Comparison of ENCODE assay signal across 16 cellular contexts in the genomic region with DNA sequence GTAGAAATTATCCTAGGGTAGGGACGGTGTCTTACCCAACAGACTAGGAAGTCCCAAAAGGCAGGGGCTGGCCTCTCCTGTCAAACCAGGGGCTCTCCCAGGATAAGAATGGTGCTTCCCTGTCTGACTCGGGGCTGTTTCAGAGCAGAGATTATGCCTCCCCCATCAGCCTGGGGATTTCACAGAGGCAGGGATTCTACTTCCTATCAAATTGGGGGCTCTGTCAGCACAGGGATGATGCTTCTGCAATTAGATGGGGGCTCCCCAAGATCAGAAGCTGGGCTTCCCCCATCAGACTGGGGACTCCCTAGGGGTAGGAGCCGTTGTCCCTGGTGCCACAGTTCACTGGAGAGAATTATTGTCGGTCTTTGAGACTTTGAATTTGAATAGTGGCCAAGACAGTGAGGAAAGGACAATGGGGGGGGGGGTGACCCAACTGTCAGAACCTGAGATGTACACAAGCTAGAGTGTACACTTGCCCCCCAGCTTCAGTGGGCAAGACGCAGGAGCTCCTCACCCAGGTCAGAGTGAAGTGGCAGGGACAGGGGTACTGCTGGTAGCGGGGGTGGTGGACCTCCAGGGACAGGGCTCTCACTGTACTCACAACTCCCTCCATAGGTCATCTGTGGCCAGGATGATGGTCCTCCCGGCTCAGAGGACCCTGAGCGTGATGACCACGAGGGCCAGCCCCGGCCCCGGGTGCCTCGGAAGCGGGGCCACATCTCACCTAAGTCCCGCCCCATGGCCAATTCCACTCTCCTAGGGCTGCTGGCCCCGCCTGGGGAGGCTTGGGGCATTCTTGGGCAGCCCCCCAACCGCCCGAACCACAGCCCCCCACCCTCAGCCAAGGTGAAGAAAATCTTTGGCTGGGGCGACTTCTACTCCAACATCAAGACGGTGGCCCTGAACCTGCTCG. TPM values are rescaled to one million over a fixed set of nuclear protein-coding genes. Genes with fewer than 3 reads are reported as not detected.
DNase-seq lines count a peak whose midpoint lies in the region; ATAC-seq, FAIRE-seq and TF ChIP-seq lines count a peak whose summit lies in the region.
"Had no signal": no experiment of that assay in that cellular context is flagged by ENCODE, and none has a peak within 500 bp of the region (broad histone marks: within the 10 kb centered on the region; RNA-seq: fewer than 3 reads in every experiment).

No MANE protein-coding gene starts in this region.

- no TSS peak for BruUV-seq in Caco-2 (replicated peaks; lab: Mats Ljungman, UMichigan)

- no peaks in the 10 kb centered on the region; the same call in 1 of the 2 replicates for H3K27me3 ChIP-seq in Caco-2 (replicated peaks; ENCODE audit: control insufficient read depth, insufficient read depth, low read length)

- peak; percentile 65 for FAIRE-seq in HTR-8/SVneo (lab: Jason Lieb, UNC)

- intact Hi-C loops in Caco-2 (cut with micrococcal nuclease; ENCODE audit: unreplicated experiment), result no loop called here

- H3K4me3 Mint-ChIP-seq in Caco-2 (ENCODE audit: unreplicated experiment) (peak overlapping the region; percentile 13), memory B cell (no peak overlapping the region)
- peak overlapping the region; percentile 43 for H3K4me3 Mint-ChIP-seq in stimulated activated naive CD8-positive, alpha-beta T cell treated with anti-CD3 and anti-CD28 coated beads, Interleukin-15, Interleukin-2, amounts not matched to agents 100 ng/mL and 50 ng/mL, for 24 hours
- H3K4me3 Mint-ChIP-seq: natural killer cell; T-helper 2 cell treated with Interferon-gamma antibody and Interleukin-4, amounts not matched to agents 5 μg/mL and 100 μg/mL, for 36 hours had no signal

- no peak for TF ChIP-seq POLR2A in GM18505 (IDR thresholded peaks at IDR 0.05; ENCODE audit: borderline replicate concordance, extremely low read depth, insufficient read depth, insufficient read length)

- H3K4me1 Mint-ChIP-seq in Caco-2 (ENCODE audit: low read depth, unreplicated experiment), result peaks cover 7% of the 10 kb centered on the region
- peaks cover 6% of the 10 kb centered on the region for H3K4me1 Mint-ChIP-seq in memory B cell
- H3K4me1 Mint-ChIP-seq in stimulated activated naive CD8-positive, alpha-beta T cell treated with anti-CD3 and anti-CD28 coated beads, Interleukin-15, Interleukin-2, amounts not matched to agents 100 ng/mL and 50 ng/mL, for 24 hours (ENCODE audit: low read depth), result peaks cover 15% of the 10 kb centered on the region

- no peak overlapping the region for H3K4me3 ChIP-seq in Caco-2 (ENCODE audit: low read depth, low read length)
- H3K4me3 ChIP-seq: SJCRH30 had no signal

- no peaks in the 10 kb centered on the region for H3K9me3 Mint-ChIP-seq in Caco-2 (ENCODE audit: unreplicated experiment)
- H3K9me3 Mint-ChIP-seq in memory B cell, result no peaks in the 10 kb centered on the region
- no peaks in the 10 kb centered on the region for H3K9me3 Mint-ChIP-seq in stimulated activated naive CD8-positive, alpha-beta T cell treated with anti-CD3 and anti-CD28 coated beads, Interleukin-15, Interleukin-2, amounts not matched to agents 100 ng/mL and 50 ng/mL, for 24 hours
- H3K9me3 Mint-ChIP-seq: natural killer cell; T-helper 2 cell treated with Interferon-gamma antibody and Interleukin-4, amounts not matched to agents 5 μg/mL and 100 μg/mL, for 36 hours had no signal

- CTCF ChIA-PET in Caco-2 (lab: Charles Lee), result interaction anchor here (2.6 kb wide), 1 partner anchor 40 kb away, joined by 10 read pairs; no protein-coding TSS in a partner anchor

- no peak for TF ChIP-seq CTCF in Caco-2 (IDR thresholded peaks at IDR 0.05; ENCODE audit: insufficient read depth in 1 of 2, low read depth in 1 of 2, low read length in 1 of 2, severe bottlenecking in 1 of 2, unreplicated experiment in 1 of 2)

- peak in 1 of 2 experiments; percentile 37 for DNase-seq in Caco-2
- DNase-seq in HTR-8/SVneo (ENCODE audit: insufficient read length, low spot score), result no peak
- DNase-seq in memory B cell (ENCODE audit: low spot score in 2 of 2), result no peak
- DNase-seq in NCI-H128 (lab: John Stamatoyannopoulos, UW; ENCODE audit: unreplicated experiment), result no peak
- DNase-seq: activated CD4-positive, CD25-positive, alpha-beta regulatory T cell; activated effector memory CD4-positive, alpha-beta T cell treated with Interleukin-2 at 50 U/mL for 16 hours; amygdala; natural killer cell; NCI-H748 treated with DMSO at 0.1 percent for 48 hours; SJCRH30 had no signal

- no peaks in the 10 kb centered on the region for H3K9me3 ChIP-seq in Caco-2
- H3K9me3 ChIP-seq: psoas muscle, SJCRH30 had no signal

- POLR2A ChIA-PET in Caco-2 (lab: Charles Lee), result no interaction called here

- H3K36me3 ChIP-seq in Caco-2 (ENCODE audit: control insufficient read depth, insufficient read depth, low read length), result no peaks in the 10 kb centered on the region
- H3K36me3 ChIP-seq: SJCRH30 had no signal

- H3K27ac Mint-ChIP-seq in Caco-2 (ENCODE audit: unreplicated experiment), result no peak overlapping the region
- H3K27ac Mint-ChIP-seq in memory B cell, result no peak overlapping the region
- peak overlapping the region; percentile 36 for H3K27ac Mint-ChIP-seq in stimulated activated naive CD8-positive, alpha-beta T cell treated with anti-CD3 and anti-CD28 coated beads, Interleukin-15, Interleukin-2, amounts not matched to agents 100 ng/mL and 50 ng/mL, for 24 hours
- H3K27ac Mint-ChIP-seq: natural killer cell; T-helper 2 cell treated with Interferon-gamma antibody and Interleukin-4, amounts not matched to agents 5 μg/mL and 100 μg/mL, for 36 hours had no signal

- ATAC-seq in memory B cell (ENCODE audit: low read depth) (peak; percentile 41), GM19328 (IDR thresholded peaks at IDR 0.05; ENCODE audit: unreplicated experiment) (no peak), HG02678 (IDR thresholded peaks at IDR 0.05; ENCODE audit: unreplicated experiment) (no peak), GM18505 (IDR thresholded peaks at IDR 0.05; ENCODE audit: unreplicated experiment) (no peak)
- ATAC-seq: natural killer cell, psoas muscle had no signal

- H3K4me1 ChIP-seq in Caco-2, result peaks cover 16% of the 10 kb centered on the region
- H3K4me1 ChIP-seq: psoas muscle, SJCRH30 had no signal

- H3K27me3 Mint-ChIP-seq in Caco-2 (ENCODE audit: insufficient read depth, unreplicated experiment) (peaks cover 11% of the 10 kb centered on the region), memory B cell (peaks cover 18% of the 10 kb centered on the region)
- H3K27me3 Mint-ChIP-seq in stimulated activated naive CD8-positive, alpha-beta T cell treated with anti-CD3 and anti-CD28 coated beads, Interleukin-15, Interleukin-2, amounts not matched to agents 100 ng/mL and 50 ng/mL, for 24 hours, result peaks cover 25% of the 10 kb centered on the region

- H3K36me3 Mint-ChIP-seq in Caco-2 (ENCODE audit: insufficient read depth, unreplicated experiment), result peaks cover 5% of the 10 kb centered on the region
- no peaks in the 10 kb centered on the region for H3K36me3 Mint-ChIP-seq in memory B cell
- no peaks in the 10 kb centered on the region for H3K36me3 Mint-ChIP-seq in stimulated activated naive CD8-positive, alpha-beta T cell treated with anti-CD3 and anti-CD28 coated beads, Interleukin-15, Interleukin-2, amounts not matched to agents 100 ng/mL and 50 ng/mL, for 24 hours (ENCODE audit: low read depth)
- H3K36me3 Mint-ChIP-seq: natural killer cell had no signal

RNA-seq across cellular contexts. Expression of a gene that starts 2.6 kb away (rescaled TPM):
- 1.7 and 2.0 TPM in 2 replicates for total RNA-seq in Caco-2 (2022)
- total RNA-seq: natural killer cell had no signal
